ENCODE assay signal across 1 cellular context in the genomic region with DNA sequence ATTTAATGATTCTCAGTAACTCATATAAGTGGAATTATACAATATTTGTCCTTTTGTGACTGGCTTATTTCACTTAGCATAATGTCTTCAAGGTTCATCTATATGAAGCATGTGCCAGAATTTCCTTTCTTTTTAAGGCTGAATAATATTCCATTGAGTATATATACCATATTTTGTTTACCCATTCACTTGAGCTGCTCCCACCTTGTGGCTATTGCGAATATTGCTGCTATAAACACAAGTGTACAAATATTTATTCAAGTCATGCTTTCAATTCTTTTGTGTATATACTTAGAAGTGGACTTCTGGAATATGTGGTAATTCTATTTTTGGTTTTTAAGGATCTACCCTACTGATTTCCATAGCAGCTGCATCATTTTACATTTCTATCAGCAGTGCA.
TF ChIP-seq lines count a peak whose summit lies in the region.

No MANE protein-coding gene starts in this region.

TF ChIP-seq in GM12878, 131 proteins besides CTCF, POLR2A, EP300 and RAD21 (continued from another document):
- TF ChIP-seq, protein P1, sequence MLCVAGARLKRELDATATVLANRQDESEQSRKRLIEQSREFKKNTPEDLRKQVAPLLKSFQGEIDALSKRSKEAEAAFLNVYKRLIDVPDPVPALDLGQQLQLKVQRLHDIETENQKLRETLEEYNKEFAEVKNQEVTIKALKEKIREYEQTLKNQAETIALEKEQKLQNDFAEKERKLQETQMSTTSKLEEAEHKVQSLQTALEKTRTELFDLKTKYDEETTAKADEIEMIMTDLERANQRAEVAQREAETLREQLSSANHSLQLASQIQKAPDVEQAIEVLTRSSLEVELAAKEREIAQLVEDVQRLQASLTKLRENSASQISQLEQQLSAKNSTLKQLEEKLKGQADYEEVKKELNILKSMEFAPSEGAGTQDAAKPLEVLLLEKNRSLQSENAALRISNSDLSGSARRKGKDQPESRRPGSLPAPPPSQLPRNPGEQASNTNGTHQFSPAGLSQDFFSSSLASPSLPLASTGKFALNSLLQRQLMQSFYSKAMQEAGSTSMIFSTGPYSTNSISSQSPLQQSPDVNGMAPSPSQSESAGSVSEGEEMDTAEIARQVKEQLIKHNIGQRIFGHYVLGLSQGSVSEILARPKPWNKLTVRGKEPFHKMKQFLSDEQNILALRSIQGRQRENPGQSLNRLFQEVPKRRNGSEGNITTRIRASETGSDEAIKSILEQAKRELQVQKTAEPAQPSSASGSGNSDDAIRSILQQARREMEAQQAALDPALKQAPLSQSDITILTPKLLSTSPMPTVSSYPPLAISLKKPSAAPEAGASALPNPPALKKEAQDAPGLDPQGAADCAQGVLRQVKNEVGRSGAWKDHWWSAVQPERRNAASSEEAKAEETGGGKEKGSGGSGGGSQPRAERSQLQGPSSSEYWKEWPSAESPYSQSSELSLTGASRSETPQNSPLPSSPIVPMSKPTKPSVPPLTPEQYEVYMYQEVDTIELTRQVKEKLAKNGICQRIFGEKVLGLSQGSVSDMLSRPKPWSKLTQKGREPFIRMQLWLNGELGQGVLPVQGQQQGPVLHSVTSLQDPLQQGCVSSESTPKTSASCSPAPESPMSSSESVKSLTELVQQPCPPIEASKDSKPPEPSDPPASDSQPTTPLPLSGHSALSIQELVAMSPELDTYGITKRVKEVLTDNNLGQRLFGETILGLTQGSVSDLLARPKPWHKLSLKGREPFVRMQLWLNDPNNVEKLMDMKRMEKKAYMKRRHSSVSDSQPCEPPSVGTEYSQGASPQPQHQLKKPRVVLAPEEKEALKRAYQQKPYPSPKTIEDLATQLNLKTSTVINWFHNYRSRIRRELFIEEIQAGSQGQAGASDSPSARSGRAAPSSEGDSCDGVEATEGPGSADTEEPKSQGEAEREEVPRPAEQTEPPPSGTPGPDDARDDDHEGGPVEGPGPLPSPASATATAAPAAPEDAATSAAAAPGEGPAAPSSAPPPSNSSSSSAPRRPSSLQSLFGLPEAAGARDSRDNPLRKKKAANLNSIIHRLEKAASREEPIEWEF (IDR thresholded peaks at IDR 0.05; ENCODE audit: insufficient replicate concordance, low read depth, low read length) = no peak
- TF ChIP-seq TBL1XR1 (IDR thresholded peaks at IDR 0.05; ENCODE audit: low read depth, low read length) (no peak), KDM1A (IDR thresholded peaks at IDR 0.05; ENCODE audit: borderline replicate concordance) (no peak), EZH2 (IDR thresholded peaks at IDR 0.05; ENCODE audit: borderline replicate concordance, control insufficient read depth, low read depth, low read length) (no peak), ZSCAN29 (IDR thresholded peaks at IDR 0.05) (no peak), ATF7 (IDR thresholded peaks at IDR 0.05; ENCODE audit: low read depth) (no peak), ETV6 (conservative IDR thresholded peaks at IDR 0.05 in 1 of 2, IDR thresholded peaks at IDR 0.05 in 1 of 2; ENCODE audit: borderline replicate concordance in 1 of 2, low read depth in 1 of 2) (no peak), MTA3 (IDR thresholded peaks at IDR 0.05; ENCODE audit: borderline replicate concordance, low read length) (no peak), TCF3 (IDR thresholded peaks at IDR 0.05; ENCODE audit: borderline replicate concordance, insufficient read depth, low read depth, low read length) (no peak), CEBPB (IDR thresholded peaks at IDR 0.05; ENCODE audit: borderline replicate concordance in 1 of 2, low read depth in 2 of 2, low read length in 2 of 2) (no peak), ZNF622 (IDR thresholded peaks at IDR 0.05) (no peak), POU2F2 (IDR thresholded peaks at IDR 0.05; ENCODE audit: borderline replicate concordance, low read depth, low read length) (no peak), EED (IDR thresholded peaks at IDR 0.05; ENCODE audit: low read depth) (no peak), NFYA (IDR thresholded peaks at IDR 0.05; ENCODE audit: borderline replicate concordance, low read depth, low read length) (no peak)
- TF ChIP-seq, protein P2, sequence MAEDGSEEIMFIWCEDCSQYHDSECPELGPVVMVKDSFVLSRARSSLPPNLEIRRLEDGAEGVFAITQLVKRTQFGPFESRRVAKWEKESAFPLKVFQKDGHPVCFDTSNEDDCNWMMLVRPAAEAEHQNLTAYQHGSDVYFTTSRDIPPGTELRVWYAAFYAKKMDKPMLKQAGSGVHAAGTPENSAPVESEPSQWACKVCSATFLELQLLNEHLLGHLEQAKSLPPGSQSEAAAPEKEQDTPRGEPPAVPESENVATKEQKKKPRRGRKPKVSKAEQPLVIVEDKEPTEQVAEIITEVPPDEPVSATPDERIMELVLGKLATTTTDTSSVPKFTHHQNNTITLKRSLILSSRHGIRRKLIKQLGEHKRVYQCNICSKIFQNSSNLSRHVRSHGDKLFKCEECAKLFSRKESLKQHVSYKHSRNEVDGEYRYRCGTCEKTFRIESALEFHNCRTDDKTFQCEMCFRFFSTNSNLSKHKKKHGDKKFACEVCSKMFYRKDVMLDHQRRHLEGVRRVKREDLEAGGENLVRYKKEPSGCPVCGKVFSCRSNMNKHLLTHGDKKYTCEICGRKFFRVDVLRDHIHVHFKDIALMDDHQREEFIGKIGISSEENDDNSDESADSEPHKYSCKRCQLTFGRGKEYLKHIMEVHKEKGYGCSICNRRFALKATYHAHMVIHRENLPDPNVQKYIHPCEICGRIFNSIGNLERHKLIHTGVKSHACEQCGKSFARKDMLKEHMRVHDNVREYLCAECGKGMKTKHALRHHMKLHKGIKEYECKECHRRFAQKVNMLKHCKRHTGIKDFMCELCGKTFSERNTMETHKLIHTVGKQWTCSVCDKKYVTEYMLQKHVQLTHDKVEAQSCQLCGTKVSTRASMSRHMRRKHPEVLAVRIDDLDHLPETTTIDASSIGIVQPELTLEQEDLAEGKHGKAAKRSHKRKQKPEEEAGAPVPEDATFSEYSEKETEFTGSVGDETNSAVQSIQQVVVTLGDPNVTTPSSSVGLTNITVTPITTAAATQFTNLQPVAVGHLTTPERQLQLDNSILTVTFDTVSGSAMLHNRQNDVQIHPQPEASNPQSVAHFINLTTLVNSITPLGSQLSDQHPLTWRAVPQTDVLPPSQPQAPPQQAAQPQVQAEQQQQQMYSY (CRISPR knock-in tag; IDR thresholded peaks at IDR 0.05) = no peak
- TF ChIP-seq, protein P3, sequence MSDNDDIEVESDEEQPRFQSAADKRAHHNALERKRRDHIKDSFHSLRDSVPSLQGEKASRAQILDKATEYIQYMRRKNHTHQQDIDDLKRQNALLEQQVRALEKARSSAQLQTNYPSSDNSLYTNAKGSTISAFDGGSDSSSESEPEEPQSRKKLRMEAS (IDR thresholded peaks at IDR 0.05; ENCODE audit: low read depth, low read length) = no peak
- TF ChIP-seq, protein P4, sequence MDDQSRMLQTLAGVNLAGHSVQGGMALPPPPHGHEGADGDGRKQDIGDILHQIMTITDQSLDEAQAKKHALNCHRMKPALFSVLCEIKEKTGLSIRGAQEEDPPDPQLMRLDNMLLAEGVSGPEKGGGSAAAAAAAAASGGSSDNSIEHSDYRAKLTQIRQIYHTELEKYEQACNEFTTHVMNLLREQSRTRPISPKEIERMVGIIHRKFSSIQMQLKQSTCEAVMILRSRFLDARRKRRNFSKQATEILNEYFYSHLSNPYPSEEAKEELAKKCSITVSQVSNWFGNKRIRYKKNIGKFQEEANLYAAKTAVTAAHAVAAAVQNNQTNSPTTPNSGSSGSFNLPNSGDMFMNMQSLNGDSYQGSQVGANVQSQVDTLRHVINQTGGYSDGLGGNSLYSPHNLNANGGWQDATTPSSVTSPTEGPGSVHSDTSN (IDR thresholded peaks at IDR 0.05; ENCODE audit: insufficient replicate concordance, low read depth, low read length) = no peak
- TF ChIP-seq, protein P5, sequence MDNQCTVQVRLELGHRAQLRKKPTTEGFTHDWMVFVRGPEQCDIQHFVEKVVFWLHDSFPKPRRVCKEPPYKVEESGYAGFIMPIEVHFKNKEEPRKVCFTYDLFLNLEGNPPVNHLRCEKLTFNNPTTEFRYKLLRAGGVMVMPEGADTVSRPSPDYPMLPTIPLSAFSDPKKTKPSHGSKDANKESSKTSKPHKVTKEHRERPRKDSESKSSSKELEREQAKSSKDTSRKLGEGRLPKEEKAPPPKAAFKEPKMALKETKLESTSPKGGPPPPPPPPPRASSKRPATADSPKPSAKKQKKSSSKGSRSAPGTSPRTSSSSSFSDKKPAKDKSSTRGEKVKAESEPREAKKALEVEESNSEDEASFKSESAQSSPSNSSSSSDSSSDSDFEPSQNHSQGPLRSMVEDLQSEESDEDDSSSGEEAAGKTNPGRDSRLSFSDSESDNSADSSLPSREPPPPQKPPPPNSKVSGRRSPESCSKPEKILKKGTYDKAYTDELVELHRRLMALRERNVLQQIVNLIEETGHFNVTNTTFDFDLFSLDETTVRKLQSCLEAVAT (IDR thresholded peaks at IDR 0.05) = no peak
- TF ChIP-seq, protein P6, sequence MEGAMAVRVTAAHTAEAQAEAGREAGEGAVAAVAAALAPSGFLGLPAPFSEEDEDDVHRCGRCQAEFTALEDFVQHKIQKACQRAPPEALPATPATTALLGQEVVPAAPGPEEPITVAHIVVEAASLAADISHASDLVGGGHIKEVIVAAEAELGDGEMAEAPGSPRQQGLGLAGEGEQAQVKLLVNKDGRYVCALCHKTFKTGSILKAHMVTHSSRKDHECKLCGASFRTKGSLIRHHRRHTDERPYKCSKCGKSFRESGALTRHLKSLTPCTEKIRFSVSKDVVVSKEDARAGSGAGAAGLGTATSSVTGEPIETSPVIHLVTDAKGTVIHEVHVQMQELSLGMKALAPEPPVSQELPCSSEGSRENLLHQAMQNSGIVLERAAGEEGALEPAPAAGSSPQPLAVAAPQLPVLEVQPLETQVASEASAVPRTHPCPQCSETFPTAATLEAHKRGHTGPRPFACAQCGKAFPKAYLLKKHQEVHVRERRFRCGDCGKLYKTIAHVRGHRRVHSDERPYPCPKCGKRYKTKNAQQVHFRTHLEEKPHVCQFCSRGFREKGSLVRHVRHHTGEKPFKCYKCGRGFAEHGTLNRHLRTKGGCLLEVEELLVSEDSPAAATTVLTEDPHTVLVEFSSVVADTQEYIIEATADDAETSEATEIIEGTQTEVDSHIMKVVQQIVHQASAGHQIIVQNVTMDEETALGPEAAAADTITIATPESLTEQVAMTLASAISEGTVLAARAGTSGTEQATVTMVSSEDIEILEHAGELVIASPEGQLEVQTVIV (IDR thresholded peaks at IDR 0.05; ENCODE audit: borderline replicate concordance, partially characterized antibody) = no peak
